ENCODE assay signal across 1 cellular context in genomic region chr2:191555092-191555742, GRCh38.
TF ChIP-seq lines count a peak whose summit lies in the region.

No MANE protein-coding gene starts in this region.

TF ChIP-seq in WTC11, 78 proteins besides CTCF, POLR2A, EP300 and RAD21 (continued from another document):
- TF ChIP-seq MLX (CRISPR knock-in tag; IDR thresholded peaks at IDR 0.05), result no peak
- no peak for TF ChIP-seq E2F4 (CRISPR knock-in tag; IDR thresholded peaks at IDR 0.05; ENCODE audit: borderline replicate concordance, low read depth)
- TF ChIP-seq HMGA2 (CRISPR knock-in tag; IDR thresholded peaks at IDR 0.05), result no peak
- TF ChIP-seq, protein P1, sequence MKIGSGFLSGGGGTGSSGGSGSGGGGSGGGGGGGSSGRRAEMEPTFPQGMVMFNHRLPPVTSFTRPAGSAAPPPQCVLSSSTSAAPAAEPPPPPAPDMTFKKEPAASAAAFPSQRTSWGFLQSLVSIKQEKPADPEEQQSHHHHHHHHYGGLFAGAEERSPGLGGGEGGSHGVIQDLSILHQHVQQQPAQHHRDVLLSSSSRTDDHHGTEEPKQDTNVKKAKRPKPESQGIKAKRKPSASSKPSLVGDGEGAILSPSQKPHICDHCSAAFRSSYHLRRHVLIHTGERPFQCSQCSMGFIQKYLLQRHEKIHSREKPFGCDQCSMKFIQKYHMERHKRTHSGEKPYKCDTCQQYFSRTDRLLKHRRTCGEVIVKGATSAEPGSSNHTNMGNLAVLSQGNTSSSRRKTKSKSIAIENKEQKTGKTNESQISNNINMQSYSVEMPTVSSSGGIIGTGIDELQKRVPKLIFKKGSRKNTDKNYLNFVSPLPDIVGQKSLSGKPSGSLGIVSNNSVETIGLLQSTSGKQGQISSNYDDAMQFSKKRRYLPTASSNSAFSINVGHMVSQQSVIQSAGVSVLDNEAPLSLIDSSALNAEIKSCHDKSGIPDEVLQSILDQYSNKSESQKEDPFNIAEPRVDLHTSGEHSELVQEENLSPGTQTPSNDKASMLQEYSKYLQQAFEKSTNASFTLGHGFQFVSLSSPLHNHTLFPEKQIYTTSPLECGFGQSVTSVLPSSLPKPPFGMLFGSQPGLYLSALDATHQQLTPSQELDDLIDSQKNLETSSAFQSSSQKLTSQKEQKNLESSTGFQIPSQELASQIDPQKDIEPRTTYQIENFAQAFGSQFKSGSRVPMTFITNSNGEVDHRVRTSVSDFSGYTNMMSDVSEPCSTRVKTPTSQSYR (CRISPR knock-in tag; IDR thresholded peaks at IDR 0.05), result no peak
- no peak for TF ChIP-seq FOXK1 (CRISPR knock-in tag; IDR thresholded peaks at IDR 0.05)
